8 cellular contexts compared by ENCODE assay signal in the genomic region with DNA sequence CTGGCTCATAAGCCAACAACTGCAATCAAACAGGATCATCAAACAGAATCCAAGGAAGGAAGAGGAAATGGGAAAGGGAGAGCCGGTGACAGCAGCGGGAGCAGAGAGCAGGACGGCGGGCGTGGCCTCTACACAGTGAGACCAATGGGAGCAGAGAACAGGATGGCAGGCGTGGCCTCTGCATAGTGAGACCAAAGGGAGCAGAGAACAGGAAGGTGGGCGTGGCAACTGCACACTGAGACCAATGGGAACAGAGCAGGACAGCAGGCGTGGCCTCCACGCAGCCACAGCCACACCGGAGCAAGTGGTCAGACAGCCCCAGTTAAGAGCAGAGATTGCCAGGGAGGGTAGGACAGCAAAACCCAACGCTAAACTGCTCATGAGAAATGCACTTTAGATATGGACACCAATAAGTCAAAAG. TPM values are rescaled to one million over a fixed set of nuclear protein-coding genes. Genes with fewer than 3 reads are reported as not detected.
DNase-seq lines count a peak whose midpoint lies in the region; ATAC-seq and TF ChIP-seq lines count a peak whose summit lies in the region.

No MANE protein-coding gene starts in this region.

- 15 to 33% methylated on average over 11 of the region's 11 CpGs for WGBS in lower leg skin, 2 donors

- H3K4me1 ChIP-seq in RWPE2 (ENCODE audit: insufficient read depth, poor library complexity, severe bottlenecking), result no peaks in the 10 kb centered on the region

- DNase-seq in AG20443 (ENCODE audit: low spot score), result peak; percentile 89
- peak; percentile 60 for DNase-seq in M059J (ENCODE audit: low read depth)
- DNase-seq in RWPE2 (ENCODE audit: low spot score), result peak; percentile 97
- DNase-seq in dorsolateral prefrontal cortex, result peak; percentile 59 to 96 (median 90)
- peak; percentile 67 to 93 for DNase-seq in lower leg skin (ENCODE audit: low spot score in 2 of 2)
- DNase-seq in superior temporal gyrus (ENCODE audit: extremely low spot score), result peak; percentile 90
- no peak for DNase-seq in 8988T

- H3K36me3 ChIP-seq in RWPE2 (ENCODE audit: low read depth), result no peaks in the 10 kb centered on the region

- ATAC-seq in GM18867 (IDR thresholded peaks at IDR 0.05; ENCODE audit: unreplicated experiment) (peak; percentile 95), RWPE2 (ENCODE audit: low read depth) (peak; percentile 99)

- no peak overlapping the region for H3K27ac ChIP-seq in RWPE2 (ENCODE audit: poor library complexity, severe bottlenecking)
- peak overlapping the region in 1 of 59 donors; percentile 11 for H3K27ac ChIP-seq in dorsolateral prefrontal cortex

- no peak for TF ChIP-seq POLR2A in lower leg skin (IDR thresholded peaks at IDR 0.05)

- no peak for TF ChIP-seq CTCF in RWPE2 (IDR thresholded peaks at IDR 0.05; ENCODE audit: poor library complexity, severe bottlenecking)
- TF ChIP-seq CTCF in dorsolateral prefrontal cortex (IDR thresholded peaks at IDR 0.05 in 54 of 56, conservative IDR thresholded peaks at IDR 0.05 in 2 of 56; ENCODE audit: low read depth in 1 of 56, partially characterized antibody in 56 of 56), result peak in 1 of 56 donors; percentile 16
- TF ChIP-seq CTCF in lower leg skin (IDR thresholded peaks at IDR 0.05), result no peak

- intact Hi-C loops in dorsolateral prefrontal cortex (cut with DNase I) (no loop called here), lower leg skin (cut with DNase I; ENCODE audit: low total_unique reads) (no loop called here)

- no peaks in the 10 kb centered on the region for H3K9me3 ChIP-seq in RWPE2 (ENCODE audit: severe bottlenecking)

- no peaks in the 10 kb centered on the region for H3K27me3 ChIP-seq in RWPE2 (ENCODE audit: insufficient read depth, poor library complexity, severe bottlenecking)
- H3K27me3 ChIP-seq in dorsolateral prefrontal cortex, result peaks cover 0 to 28% (median 0%) of the 10 kb centered on the region in 45 donors

- no peak overlapping the region for H3K4me3 ChIP-seq in RWPE2 (ENCODE audit: severe bottlenecking)
- peak overlapping the region in 47 of 59 donors; percentile 3 to 60 (median 37) for H3K4me3 ChIP-seq in dorsolateral prefrontal cortex
- no peak overlapping the region for H3K4me3 ChIP-seq in lower leg skin (ENCODE audit: low read depth, poor library complexity, severe bottlenecking)

RNA-seq across cellular contexts. Expression of a gene that starts 16.4 kb away (rescaled TPM):
- total RNA-seq in M059J (2014; rRNA removed; shearing (Covaris generic)), result not detected in 2 replicates
- 1 to 10 TPM in 11 of 120 experiments, under 1 TPM in 14, not detected in 95; 0.57 to 2.1 (median 0.86) TPM for total RNA-seq in dorsolateral prefrontal cortex
- total RNA-seq in lower leg skin, result not detected

RNA-seq across cellular contexts. Expression of a gene that starts 24.6 kb away (rescaled TPM):
- total RNA-seq in M059J (2014; rRNA removed; shearing (Covaris generic)), result not detected in 2 replicates
- total RNA-seq in dorsolateral prefrontal cortex (1 to 10 TPM in 1 of 120 experiments, under 1 TPM in 11, not detected in 108; 0.25 to 1.3 (median 0.45) TPM), lower leg skin (not detected)

Comparison
In these comparisons a context has a peak if more than half of its experiments do, and no peak if none do; other contexts are left out.
1. H3K4me3 ChIP-seq: peak in dorsolateral prefrontal cortex (47 of 59); none in RWPE2 (single experiment) and lower leg skin (single experiment).